Comparison of ENCODE assay signal across 16 cellular contexts in genomic region chr18:78722959-78723706, GRCh38.
"Had no signal": no experiment of that assay in that cellular context is flagged by ENCODE, and none has a peak within 500 bp of the region (broad histone marks: within the 10 kb centered on the region; RNA-seq: fewer than 3 reads in every experiment).

No MANE protein-coding gene starts in this region.

- H3K4me1 Mint-ChIP-seq: central memory CD8-positive, alpha-beta T cell had no signal

- H3K9me3 ChIP-seq: esophagus muscularis mucosa had no signal

- H3K36me3 Mint-ChIP-seq: natural killer cell treated with Interleukin-12 subunit alpha and Interleukin-12 subunit beta and Interleukin-15 and Interleukin-18, amount 100 ng/mL, for 72 hours had no signal

- H3K36me3 ChIP-seq: esophagus muscularis mucosa had no signal

- H3K4me3 ChIP-seq: esophagus muscularis mucosa had no signal

- H3K9me3 Mint-ChIP-seq: activated naive CD4-positive, alpha-beta T cell treated with anti-CD3 and anti-CD28 coated beads for 36 hours; central memory CD8-positive, alpha-beta T cell; natural killer cell treated with Interleukin-12 subunit alpha and Interleukin-12 subunit beta and Interleukin-15 and Interleukin-18, amount 100 ng/mL, for 72 hours had no signal

- H3K27ac ChIP-seq: esophagus muscularis mucosa had no signal

- H3K27me3 ChIP-seq: esophagus muscularis mucosa had no signal

- FAIRE-seq: endometrium had no signal

- H3K27ac Mint-ChIP-seq: activated CD8-positive, alpha-beta T cell treated with anti-CD3 and anti-CD28 coated beads, Interleukin-2, amount 10 ng/mL, durations not matched to agents 7 days and 5 days; activated naive CD4-positive, alpha-beta T cell treated with anti-CD3 and anti-CD28 coated beads for 36 hours; natural killer cell treated with Interleukin-12 subunit alpha and Interleukin-12 subunit beta and Interleukin-15 and Interleukin-18, amount 100 ng/mL, for 72 hours had no signal

- H3K4me3 Mint-ChIP-seq: activated CD8-positive, alpha-beta T cell treated with anti-CD3 and anti-CD28 coated beads, Interleukin-2, amount 10 ng/mL, durations not matched to agents 7 days and 5 days; activated naive CD4-positive, alpha-beta T cell treated with anti-CD3 and anti-CD28 coated beads for 36 hours; central memory CD8-positive, alpha-beta T cell; natural killer cell treated with Interleukin-12 subunit alpha and Interleukin-12 subunit beta and Interleukin-15 and Interleukin-18, amount 100 ng/mL, for 72 hours had no signal

- DNase-seq: activated CD4-positive, alpha-beta T cell treated with anti-CD3 and anti-CD28 coated beads for 48 hours; activated CD8-positive, alpha-beta memory T cell treated with anti-CD3 and anti-CD28 coated beads, Interleukin-2, amount 50 U/mL, for 48 hours; activated CD8-positive, alpha-beta T cell treated with anti-CD3 and anti-CD28 coated beads, Interleukin-2, amount 10 ng/mL, durations not matched to agents 7 days and 5 days; activated naive CD4-positive, alpha-beta T cell treated with anti-CD3 and anti-CD28 coated beads for 36 hours; dermis blood vessel endothelial cell; glutamatergic neuron; left colon; occipital lobe; stimulated activated CD4-positive, alpha-beta T cell treated with anti-CD3 and anti-CD28 coated beads, Interleukin-4, amount 100 ng/mL, for 1 hour; stimulated activated CD8-positive, alpha-beta memory T cell treated with anti-CD3 and anti-CD28 coated beads, Interleukin-4, amount 100 ng/mL, for 48 hours; stimulated activated naive CD8-positive, alpha-beta T cell treated with anti-CD3 and anti-CD28 coated beads, Interleukin-15, Interleukin-2, amounts not matched to agents 100 U/mL and 50 U/mL, for 24 hours; T-helper 9 cell had no signal

- ATAC-seq: activated CD8-positive, alpha-beta T cell treated with anti-CD3 and anti-CD28 coated beads, Interleukin-2, amount 10 ng/mL, durations not matched to agents 7 days and 5 days; left colon; natural killer cell treated with Interleukin-12 subunit alpha and Interleukin-12 subunit beta and Interleukin-15 and Interleukin-18, amount 100 ng/mL, for 72 hours; stimulated activated naive CD8-positive, alpha-beta T cell treated with anti-CD3 and anti-CD28 coated beads, Interleukin-15, Interleukin-2, amounts not matched to agents 100 U/mL and 50 U/mL, for 24 hours had no signal
